In the genomic region with DNA sequence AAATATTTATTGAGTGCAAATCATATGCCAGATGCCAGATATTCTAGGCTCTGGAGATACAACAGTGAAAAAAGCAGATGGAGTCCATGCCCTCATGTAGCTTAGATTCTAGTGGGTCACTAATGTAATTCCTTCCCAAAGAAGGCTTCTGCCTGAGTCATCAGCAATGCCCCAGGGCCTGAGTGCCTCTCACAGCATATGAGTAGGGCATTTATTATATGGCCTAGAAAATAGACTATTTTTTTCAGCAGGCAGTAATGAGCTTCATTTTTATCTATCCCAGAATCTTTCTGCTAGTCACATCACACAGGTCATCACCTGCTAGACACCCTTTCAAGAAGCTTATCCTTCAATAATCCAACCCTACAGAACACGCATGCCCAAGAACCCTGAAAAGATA, we compare ENCODE assay signal across 27 cellular contexts. TPM values are rescaled to one million over a fixed set of nuclear protein-coding genes. Genes with fewer than 3 reads are reported as not detected.
DNase-seq lines count a peak whose midpoint lies in the region; ATAC-seq, FAIRE-seq and TF ChIP-seq lines count a peak whose summit lies in the region.
"Had no signal": no experiment of that assay in that cellular context is flagged by ENCODE, and none has a peak within 500 bp of the region (broad histone marks: within the 10 kb centered on the region; RNA-seq: fewer than 3 reads in every experiment).

No MANE protein-coding gene starts in this region.

- H3K79me2 ChIP-seq in KMS-11 (ENCODE audit: insufficient read depth, low read depth) (no peaks in the 10 kb centered on the region), trophoblast cell (ENCODE audit: control insufficient read depth, insufficient read depth, low read length, poor library complexity) (no peaks in the 10 kb centered on the region)

- no peak overlapping the region for H3K23ac ChIP-seq in trophoblast cell (ENCODE audit: low read length)

- no peak for ATAC-seq in activated naive CD4-positive, alpha-beta T cell treated with anti-CD3 and anti-CD28 coated beads, Interleukin-2, amount 50 U/mL, for 72 hours
- ATAC-seq: HepG2, K562, Panc1, SK-N-SH treated with all-trans-retinoic acid at 6 μM for 48 hours had no signal

- H4K8ac ChIP-seq in trophoblast cell (ENCODE audit: low read depth, low read length), result no peak overlapping the region

- H3K27ac ChIP-seq in KMS-11 (no peak overlapping the region), trophoblast cell (ENCODE audit: low read depth, low read length) (no peak overlapping the region)
- H3K27ac ChIP-seq: HL-60 had no signal

- no peaks in the 10 kb centered on the region for H3K79me1 ChIP-seq in trophoblast cell (ENCODE audit: low read length)

- no peak overlapping the region for H2AK5ac ChIP-seq in trophoblast cell (ENCODE audit: low read length)

- peak overlapping the region; percentile 78 for H3K4me2 ChIP-seq in KMS-11
- H3K4me2 ChIP-seq in trophoblast cell (ENCODE audit: low read length), result no peak overlapping the region

- H4K91ac ChIP-seq in trophoblast cell (ENCODE audit: low read depth, low read length), result no peak overlapping the region

- H3K14ac ChIP-seq in trophoblast cell (ENCODE audit: low read length), result no peak overlapping the region

- TF ChIP-seq CTCF in KMS-11 (conservative IDR thresholded peaks at IDR 0.05; ENCODE audit: low read depth, low read length) (no peak), bronchial epithelial cell (IDR thresholded peaks at IDR 0.05; ENCODE audit: insufficient read depth, low read length, severe bottlenecking) (no peak)

- H3K9ac ChIP-seq in KMS-11, result no peak overlapping the region
- no peak overlapping the region for H3K9ac ChIP-seq in trophoblast cell (ENCODE audit: low read length)

- H3K4ac ChIP-seq in trophoblast cell (ENCODE audit: low read depth, low read length), result no peak overlapping the region

- H3K9me3 Mint-ChIP-seq in activated naive CD4-positive, alpha-beta T cell treated with anti-CD3 and anti-CD28 coated beads, Interleukin-2, amount 50 U/mL, for 72 hours, result no peaks in the 10 kb centered on the region
- H3K9me3 Mint-ChIP-seq: CD4-positive, CD25-positive, alpha-beta regulatory T cell had no signal

- no peaks in the 10 kb centered on the region for H3K36me3 Mint-ChIP-seq in activated naive CD4-positive, alpha-beta T cell treated with anti-CD3 and anti-CD28 coated beads, Interleukin-2, amount 50 U/mL, for 72 hours
- H3K36me3 Mint-ChIP-seq: CD4-positive, CD25-positive, alpha-beta regulatory T cell had no signal

- H3K18ac ChIP-seq in trophoblast cell (ENCODE audit: low read length), result no peak overlapping the region

- H2AFZ ChIP-seq in KMS-11 (ENCODE audit: low read depth) (no peak overlapping the region), trophoblast cell (ENCODE audit: insufficient read depth, low read length, poor library complexity) (no peak overlapping the region)

- no peak overlapping the region for H2BK12ac ChIP-seq in trophoblast cell (ENCODE audit: low read length)

- no CpG with 5 or more reads among the region's 1 CpG for WGBS in trophoblast cell (ENCODE audit: extremely low coverage, insufficient coverage, insufficient read length)

- H4K20me1 ChIP-seq in KMS-11 (ENCODE audit: insufficient read depth), result no peaks in the 10 kb centered on the region

- no peak overlapping the region for H3K4me3 ChIP-seq in KMS-11 (IDR thresholded peaks at IDR 0.05; ENCODE audit: insufficient read depth, low read depth, low read length)
- H3K4me3 ChIP-seq in bronchial epithelial cell (ENCODE audit: low read depth, low read length), result no peak overlapping the region
- no peak overlapping the region for H3K4me3 ChIP-seq in trophoblast cell (ENCODE audit: low read depth, low read length)
- H3K4me3 ChIP-seq: K562 had no signal

- peak; percentile 32 for DNase-seq in D341Med (ENCODE audit: low spot score)
- peak; percentile 18 for DNase-seq in bronchial epithelial cell (ENCODE audit: low read depth)
- DNase-seq in trophoblast cell, result peak; percentile 81 to 91
- no peak for DNase-seq in NCI-H2081 (lab: John Stamatoyannopoulos, UW)
- DNase-seq in activated naive CD4-positive, alpha-beta T cell treated with anti-CD3 and anti-CD28 coated beads, Interleukin-2, amount 50 U/mL, for 72 hours (ENCODE audit: low spot score in 2 of 2), result no peak
- DNase-seq in activated T-cell treated with anti-CD3 and anti-CD28 coated beads for 4 hours, result no peak
- DNase-seq: CD4-positive, CD25-positive, alpha-beta regulatory T cell; COR-L47; DMS 273 treated with DMSO at 0.1 percent for 48 hours; DND-41; GF-D8; H9; NCI-H1092 treated with DMSO at 0.1 percent for 48 hours; NCI-H1436 treated with DMSO at 0.1 percent for 48 hours; NCI-H1930; NCI-H2171; NCI-H446 had no signal

- FAIRE-seq in bronchial epithelial cell (lab: Jason Lieb, UNC), result no peak
- FAIRE-seq: A204.1, GM19239, HepG2, K562 had no signal

- H2BK120ac ChIP-seq in trophoblast cell (ENCODE audit: insufficient read depth, low read length, poor library complexity), result no peak overlapping the region

- no peak overlapping the region for H4K12ac ChIP-seq in trophoblast cell (ENCODE audit: low read depth, low read length)

- H3K4me1 ChIP-seq in KMS-11 (ENCODE audit: low read depth, poor library complexity, severe bottlenecking) (peaks cover 72% of the 10 kb centered on the region), trophoblast cell (ENCODE audit: control insufficient read depth in 1 of 2, insufficient read depth in 2 of 2, low read length in 2 of 2) (peaks cover 21 to 34% of the 10 kb centered on the region in 2 experiments)

- H3K36me3 ChIP-seq in KMS-11 (ENCODE audit: insufficient read depth), result no peaks in the 10 kb centered on the region
- no peaks in the 10 kb centered on the region for H3K36me3 ChIP-seq in bronchial epithelial cell (ENCODE audit: control insufficient read depth, insufficient read depth, low read length)
- no peaks in the 10 kb centered on the region for H3K36me3 ChIP-seq in trophoblast cell (ENCODE audit: control insufficient read depth in 1 of 2, insufficient read depth in 2 of 2, low read length in 2 of 2)

- H3K27me3 ChIP-seq in KMS-11 (ENCODE audit: insufficient read depth, low read depth) (no peaks in the 10 kb centered on the region), bronchial epithelial cell (ENCODE audit: control insufficient read depth, insufficient read depth, low read length) (no peaks in the 10 kb centered on the region), trophoblast cell (ENCODE audit: insufficient read depth, low read length) (no peaks in the 10 kb centered on the region)

- no peaks in the 10 kb centered on the region for H3K9me3 ChIP-seq in trophoblast cell (ENCODE audit: insufficient read depth, low read depth, low read length)

- no peak overlapping the region for H2BK5ac ChIP-seq in trophoblast cell (ENCODE audit: low read depth, low read length, poor library complexity)

- no peak overlapping the region for H3K27ac Mint-ChIP-seq in activated naive CD4-positive, alpha-beta T cell treated with anti-CD3 and anti-CD28 coated beads, Interleukin-2, amount 50 U/mL, for 72 hours
- H3K27ac Mint-ChIP-seq: CD4-positive, CD25-positive, alpha-beta regulatory T cell; H9 had no signal

RNA-seq across cellular contexts. Expression of gene TMEM31, which starts 22.3 kb away (rescaled TPM):
- total RNA-seq in bronchial epithelial cell, result not detected in 2 replicates
- polyA plus RNA-seq in trophoblast cell (2013), result 1.1 and 1.4 TPM in 2 replicates
- total RNA-seq in activated naive CD4-positive, alpha-beta T cell treated with anti-CD3 and anti-CD28 coated beads, Interleukin-2, amount 50 U/mL, for 72 hours, result 1 to 10 TPM in 1 of 2 donors, under 1 TPM in 1; 0.49 to 1.0 TPM
- total RNA-seq: CD4-positive, CD25-positive, alpha-beta regulatory T cell; HepG2; HT-29; K562; T-helper 2 cell treated with Interferon-gamma antibody and Interleukin-4, amounts not matched to agents 100 ng/mL and 5 ng/mL, for 36 hours had no signal

RNA-seq across cellular contexts. Expression of gene PLP1, which starts 43.6 kb away (rescaled TPM):
- total RNA-seq in bronchial epithelial cell, result not detected in 2 replicates
- 1.00 and 1.1 TPM in 2 replicates for polyA plus RNA-seq in trophoblast cell (2013)
- total RNA-seq in activated naive CD4-positive, alpha-beta T cell treated with anti-CD3 and anti-CD28 coated beads, Interleukin-2, amount 50 U/mL, for 72 hours, result not detected
- total RNA-seq: CD4-positive, CD25-positive, alpha-beta regulatory T cell; HT-29; K562; T-helper 2 cell treated with Interferon-gamma antibody and Interleukin-4, amounts not matched to agents 100 ng/mL and 5 ng/mL, for 36 hours had no signal
- polyA plus RNA-seq: CD4-positive, CD25-positive, alpha-beta regulatory T cell; K562 had no signal

RNA-seq across cellular contexts. Expression of gene MORF4L2, which starts 46.5 kb away (rescaled TPM):
- total RNA-seq in bronchial epithelial cell, result 414 and 422 TPM in 2 replicates
- 493 and 516 TPM in 2 replicates for polyA plus RNA-seq in trophoblast cell (2013)
- 100 to 1,000 TPM; 214 to 234 TPM for total RNA-seq in activated naive CD4-positive, alpha-beta T cell treated with anti-CD3 and anti-CD28 coated beads, Interleukin-2, amount 50 U/mL, for 72 hours

Comparison
In these comparisons a context has a peak if more than half of its experiments do, and no peak if none do; other contexts are left out.
1. DNase-seq: peak in D341Med (single experiment), bronchial epithelial cell (single experiment) and trophoblast cell (2 of 2); none in NCI-H2081 (0 of 2), activated naive CD4-positive, alpha-beta T cell treated with anti-CD3 and anti-CD28 coated beads, Interleukin-2, amount 50 U/mL, for 72 hours (0 of 2) and activated T-cell treated with anti-CD3 and anti-CD28 coated beads for 4 hours (single experiment).